ENCODE assay signal across 20 cellular contexts in the genomic region with DNA sequence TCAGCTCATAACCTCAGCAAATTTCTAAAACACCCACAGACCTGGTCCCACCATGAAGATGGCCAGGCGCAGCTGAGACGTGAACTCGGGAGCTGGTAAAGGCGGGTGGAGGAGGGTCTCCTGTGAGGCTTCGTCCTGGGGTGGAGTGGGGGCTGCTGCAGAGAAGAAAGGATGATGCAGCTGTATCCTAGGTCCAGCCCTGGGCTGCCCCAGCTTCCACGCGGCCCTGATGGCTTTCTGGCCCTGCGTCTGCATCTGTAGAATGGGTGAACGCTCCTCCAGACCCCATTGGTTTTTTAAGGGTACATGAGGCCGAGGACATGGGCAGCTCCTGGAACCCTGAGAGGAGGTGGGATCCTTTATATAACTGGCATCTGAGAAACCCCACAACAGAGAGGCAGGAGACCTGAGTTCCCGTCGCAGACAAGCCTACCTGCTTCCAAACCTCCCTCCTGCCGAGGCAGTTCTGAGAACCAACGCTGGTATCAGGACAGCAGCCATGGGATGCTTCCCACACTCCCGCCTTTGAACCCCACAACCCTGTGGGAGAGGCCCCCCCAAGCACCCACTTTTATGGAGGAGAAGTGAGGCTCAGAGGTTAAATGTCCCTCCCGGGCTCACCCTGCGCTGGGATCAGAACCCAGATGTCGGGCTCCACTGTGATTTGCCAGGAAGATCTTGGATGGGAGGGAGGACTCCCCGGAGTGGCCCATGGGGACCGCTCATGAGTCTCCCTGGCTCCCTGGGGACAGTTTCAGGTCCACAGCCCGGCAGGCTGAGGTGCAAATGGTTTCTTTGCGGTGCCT. TPM values are rescaled to one million over a fixed set of nuclear protein-coding genes. Genes with fewer than 3 reads are reported as not detected.
A peak's percentile ranks its signal among the peaks of the same experiment; 100 is the strongest.
DNase-seq lines count a peak whose midpoint lies in the region; ATAC-seq and TF ChIP-seq lines count a peak whose summit lies in the region.
"Had no signal": no experiment of that assay in that cellular context is flagged by ENCODE, and none has a peak within 500 bp of the region (broad histone marks: within the 10 kb centered on the region; RNA-seq: fewer than 3 reads in every experiment).

No MANE protein-coding gene starts in this region.

- no peak for TF ChIP-seq POLR2A in spleen (IDR thresholded peaks at IDR 0.05)

- TF ChIP-seq RAD21 in SK-N-SH (IDR thresholded peaks at IDR 0.05; ENCODE audit: low read length), result no peak

- CTCF ChIA-PET in SK-N-SH (lab: Yijun Ruan, JAX), result interaction anchor here (0.9 to 3.0 kb wide), 6 partner anchors 13 to 318 kb away, joined by 3 to 10 read pairs (median 4); no protein-coding TSS in a partner anchor
- CTCF ChIA-PET in activated CD8-positive, alpha-beta T cell treated with anti-CD3 and anti-CD28 coated beads, Interleukin-2, amount 10 ng/mL, durations not matched to agents 7 days and 5 days (lab: Charles Lee), result interaction anchor here (0.6 kb wide), 1 partner anchor 14 kb away, joined by 3 read pairs; no protein-coding TSS in a partner anchor

- intact Hi-C loops in spleen (cut with DNase I; ENCODE audit: low total_unique reads), result no loop called here

- H3K27me3 ChIP-seq in SK-N-SH (ENCODE audit: insufficient read depth) (no peaks in the 10 kb centered on the region), spleen (replicated peaks in 1 of 7) (peaks cover 0 to 26% (median 0%) of the 10 kb centered on the region in 7 donors)

- H3K4me1 ChIP-seq in SK-N-SH (ENCODE audit: control insufficient read depth in 1 of 2, insufficient read depth in 2 of 2, low read depth in 1 of 2, low read length in 1 of 2) (peaks cover 0 to 5% of the 10 kb centered on the region in 2 experiments; a peak in 1 of 4 replicates), spleen (no peaks in the 10 kb centered on the region)
- H3K4me1 ChIP-seq: HAP-1 had no signal

- peak; percentile 15 for DNase-seq in SK-N-SH
- peak; percentile 32 for DNase-seq in activated CD8-positive, alpha-beta memory T cell treated with anti-CD3 and anti-CD28 coated beads, Interleukin-2, amount 50 U/mL, for 48 hours
- peak; percentile 85 for DNase-seq in mesenteric fat pad (ENCODE audit: low spot score)
- DNase-seq in spleen, result peak; percentile 62
- no peak for DNase-seq in activated CD8-positive, alpha-beta T cell treated with anti-CD3 and anti-CD28 coated beads, Interleukin-2, amount 10 ng/mL, durations not matched to agents 7 days and 5 days
- DNase-seq: CD8-positive, alpha-beta T cell; DMS 273 treated with DMSO at 0.1 percent for 48 hours; NCI-H1417; NCI-H1930; NCI-H2171 treated with DMSO at 0.1 percent for 48 hours; NCI-H774 had no signal

- TF ChIP-seq EP300 in SK-N-SH (IDR thresholded peaks at IDR 0.05; ENCODE audit: borderline replicate concordance in 1 of 2, low read depth in 1 of 2, low read length in 1 of 2), result no peak

- 65% methylated on average over 14 of the region's 22 CpGs for WGBS in SK-N-SH (ENCODE audit: low lambda C conversion rate)
- WGBS in spleen, 5 donors, result 80 to 91% (median 88%) methylated on average over 18 to 22 of the region's 22 CpGs

- no peaks in the 10 kb centered on the region for H4K20me1 ChIP-seq in SK-N-SH (ENCODE audit: insufficient read depth)

- H3K4me1 Mint-ChIP-seq in activated CD8-positive, alpha-beta T cell treated with anti-CD3 and anti-CD28 coated beads, Interleukin-2, amount 10 ng/mL, durations not matched to agents 7 days and 5 days (ENCODE audit: low read depth), result no peaks in the 10 kb centered on the region
- H3K4me1 Mint-ChIP-seq: IgD-negative memory B cell had no signal

- H2AFZ ChIP-seq in SK-N-SH (ENCODE audit: low read depth), result no peak overlapping the region

- ATAC-seq in SK-N-SH treated with all-trans-retinoic acid at 6 μM for 48 hours, result no peak
- ATAC-seq in HG03159 (IDR thresholded peaks at IDR 0.05; ENCODE audit: unreplicated experiment), result no peak
- no peak for ATAC-seq in GM19395 (IDR thresholded peaks at IDR 0.05; ENCODE audit: unreplicated experiment)
- no peak for ATAC-seq in activated CD8-positive, alpha-beta T cell treated with anti-CD3 and anti-CD28 coated beads, Interleukin-2, amount 10 ng/mL, durations not matched to agents 7 days and 5 days
- ATAC-seq: CD8-positive, alpha-beta T cell had no signal

- no peak overlapping the region for H3K9ac ChIP-seq in SK-N-SH

- no peaks in the 10 kb centered on the region for H3K36me3 Mint-ChIP-seq in activated CD8-positive, alpha-beta T cell treated with anti-CD3 and anti-CD28 coated beads, Interleukin-2, amount 10 ng/mL, durations not matched to agents 7 days and 5 days (ENCODE audit: low read depth)
- H3K36me3 Mint-ChIP-seq: CD8-positive, alpha-beta T cell had no signal

- peaks cover 3% of the 10 kb centered on the region for H3K27me3 Mint-ChIP-seq in activated CD8-positive, alpha-beta T cell treated with anti-CD3 and anti-CD28 coated beads, Interleukin-2, amount 10 ng/mL, durations not matched to agents 7 days and 5 days (ENCODE audit: low read depth)

- H3K9me2 ChIP-seq in SK-N-SH, result no peaks in the 10 kb centered on the region

- no peak for TF ChIP-seq CTCF in SK-N-SH (IDR thresholded peaks at IDR 0.05)
- no peak for TF ChIP-seq CTCF in spleen (IDR thresholded peaks at IDR 0.05 in 8 of 11, conservative IDR thresholded peaks at IDR 0.05 in 3 of 11)

- POLR2A ChIA-PET in SK-N-SH (lab: Yijun Ruan, JAX), result no interaction called here
- POLR2A ChIA-PET in activated CD8-positive, alpha-beta T cell treated with anti-CD3 and anti-CD28 coated beads, Interleukin-2, amount 10 ng/mL, durations not matched to agents 7 days and 5 days (lab: Charles Lee), result interaction anchor here (0.9 kb wide), 1 partner anchor 751 kb away, joined by 3 read pairs; no protein-coding TSS in a partner anchor

- H3K79me2 ChIP-seq in SK-N-SH (ENCODE audit: insufficient read depth), result no peaks in the 10 kb centered on the region

- no peaks in the 10 kb centered on the region for H3K9me3 ChIP-seq in SK-N-SH
- H3K9me3 ChIP-seq in spleen, result no peaks in the 10 kb centered on the region
- H3K9me3 ChIP-seq: HAP-1 had no signal

- H3K27ac ChIP-seq in SK-N-SH (ENCODE audit: low read depth in 2 of 2, low read length in 1 of 2) (no peak overlapping the region), spleen (no peak overlapping the region)
- H3K27ac ChIP-seq: 22Rv1 had no signal

- H3K27ac Mint-ChIP-seq in activated CD8-positive, alpha-beta T cell treated with anti-CD3 and anti-CD28 coated beads, Interleukin-2, amount 10 ng/mL, durations not matched to agents 7 days and 5 days, result no peak overlapping the region
- H3K27ac Mint-ChIP-seq: CD8-positive, alpha-beta T cell; IgD-negative memory B cell had no signal

- no peaks in the 10 kb centered on the region for H3K9me3 Mint-ChIP-seq in activated CD8-positive, alpha-beta T cell treated with anti-CD3 and anti-CD28 coated beads, Interleukin-2, amount 10 ng/mL, durations not matched to agents 7 days and 5 days (ENCODE audit: insufficient read depth)
- H3K9me3 Mint-ChIP-seq: CD8-positive, alpha-beta T cell had no signal

- H3K4me2 ChIP-seq in SK-N-SH, result no peak overlapping the region

- no peak overlapping the region for H3K4me3 Mint-ChIP-seq in activated CD8-positive, alpha-beta T cell treated with anti-CD3 and anti-CD28 coated beads, Interleukin-2, amount 10 ng/mL, durations not matched to agents 7 days and 5 days
- H3K4me3 Mint-ChIP-seq: CD8-positive, alpha-beta T cell; IgD-negative memory B cell had no signal

- no peaks in the 10 kb centered on the region for H3F3A ChIP-seq in SK-N-SH (replicated peaks; ENCODE audit: insufficient read depth)

- no peak overlapping the region for H3K4me3 ChIP-seq in SK-N-SH (ENCODE audit: low read depth in 2 of 2, low read length in 1 of 2)
- H3K4me3 ChIP-seq in spleen, result no peak overlapping the region
- H3K4me3 ChIP-seq: HAP-1 had no signal

- H3K36me3 ChIP-seq in SK-N-SH (replicated peaks in 1 of 2; ENCODE audit: control insufficient read depth in 1 of 2, insufficient read depth in 2 of 2, low read length in 1 of 2) (no peaks in the 10 kb centered on the region), spleen (no peaks in the 10 kb centered on the region)
- H3K36me3 ChIP-seq: HAP-1 had no signal

TF ChIP-seq in SK-N-SH, 30 proteins besides CTCF, POLR2A, EP300 and RAD21 (continues in another document):
- no peak for TF ChIP-seq YY1 (IDR thresholded peaks at IDR 0.05; ENCODE audit: low read depth)
- no peak for TF ChIP-seq FOXJ3 (CRISPR knock-in tag; IDR thresholded peaks at IDR 0.05)
- TF ChIP-seq, protein P1, sequence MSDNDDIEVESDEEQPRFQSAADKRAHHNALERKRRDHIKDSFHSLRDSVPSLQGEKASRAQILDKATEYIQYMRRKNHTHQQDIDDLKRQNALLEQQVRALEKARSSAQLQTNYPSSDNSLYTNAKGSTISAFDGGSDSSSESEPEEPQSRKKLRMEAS (IDR thresholded peaks at IDR 0.05; ENCODE audit: low read depth), result no peak

TF ChIP-seq in SK-N-SH treated with all-trans-retinoic acid at 6 μM for 48 hours, 23 proteins besides CTCF, POLR2A, EP300 and RAD21:
- TF ChIP-seq TOX (CRISPR knock-in tag; IDR thresholded peaks at IDR 0.05; ENCODE audit: borderline replicate concordance), result no peak

RNA-seq across cellular contexts. Expression of a gene that starts 55.2 kb away (rescaled TPM):
- polyA plus RNA-seq in SK-N-SH (2012; rRNA removed), result not detected in 2 replicates
- polyA plus RNA-seq in SK-N-SH (2012; cell fraction: cytosol; rRNA removed), result not detected in 2 replicates
- not detected in 2 replicates for polyA plus RNA-seq in SK-N-SH (2012; cell fraction: nucleus; rRNA removed)
- not detected for total RNA-seq in mesenteric fat pad
- total RNA-seq in spleen, result not detected
- polyA plus RNA-seq in spleen, result not detected
- not detected for total RNA-seq in activated CD8-positive, alpha-beta T cell treated with anti-CD3 and anti-CD28 coated beads, Interleukin-2, amount 10 ng/mL, durations not matched to agents 7 days and 5 days
- total RNA-seq: CD8-positive, alpha-beta T cell; LHCN-M2; NCI-H460 had no signal
- polyA plus RNA-seq: BJ, IgD-negative memory B cell had no signal
